Comparison of ENCODE assay signal across 24 cellular contexts in the genomic region with DNA sequence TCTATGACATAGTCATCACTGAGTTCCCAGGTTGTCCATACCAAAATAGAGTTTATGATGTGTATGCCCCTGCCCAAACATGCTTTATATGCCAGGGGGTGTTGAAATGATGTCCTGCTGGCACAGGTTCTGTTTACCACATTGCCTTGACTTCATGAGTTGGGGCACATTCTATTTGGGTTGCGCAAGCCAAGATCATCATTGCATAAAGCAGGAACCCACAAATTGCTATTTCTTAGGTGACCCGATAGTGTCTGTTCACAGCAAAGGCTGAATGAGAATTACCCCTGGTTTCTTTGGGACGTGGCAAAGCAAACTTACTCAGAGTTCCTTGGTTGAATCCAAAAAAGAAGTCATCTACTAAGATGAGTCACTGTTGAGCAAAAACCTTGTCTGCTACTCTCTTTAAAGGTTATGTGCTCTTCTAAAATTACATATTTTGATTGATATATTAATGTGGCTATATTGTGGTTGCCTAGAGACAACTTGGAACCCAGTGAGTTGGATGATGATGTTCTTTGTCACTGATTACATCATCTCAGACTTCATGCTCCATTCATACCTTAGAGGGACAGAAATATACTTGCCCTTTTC.
DNase-seq lines count a peak whose midpoint lies in the region; ATAC-seq, FAIRE-seq and TF ChIP-seq lines count a peak whose summit lies in the region.
"Had no signal": no experiment of that assay in that cellular context is flagged by ENCODE, and none has a peak within 500 bp of the region (broad histone marks: within the 10 kb centered on the region; RNA-seq: fewer than 3 reads in every experiment).

No MANE protein-coding gene starts in this region.

- in situ Hi-C loops in HepG2 (cut with HindIII; ENCODE audit: extremely low pct_ligation_motif_present, low pct_unique_long_range_greater_than_20kb), result no loop called here

- H4K20me1 ChIP-seq in HepG2 (ENCODE audit: insufficient read depth, low read length), result no peaks in the 10 kb centered on the region

- H3K79me2 ChIP-seq in HepG2 (ENCODE audit: insufficient read depth, low read length), result no peaks in the 10 kb centered on the region

- H3K4me3 ChIP-seq in HepG2 (replicated peaks in 1 of 3; ENCODE audit: insufficient read depth in 1 of 3, low read depth in 2 of 3, low read length in 3 of 3) (no peak overlapping the region), right lobe of liver (no peak overlapping the region), A673 (ENCODE audit: low read depth, low read length, poor library complexity, severe bottlenecking) (no peak overlapping the region)
- H3K4me3 ChIP-seq: heart right ventricle, sigmoid colon, transverse colon had no signal

- WGBS in HepG2 (ENCODE audit: low lambda C conversion rate), result 31% methylated on average over 3 of the region's 3 CpGs
- WGBS in right lobe of liver (ENCODE audit: insufficient coverage, low coverage, low lambda C conversion rate, missing lambda C conversion rate), result 64% methylated on average over 3 of the region's 3 CpGs

- no peak overlapping the region for H3K9ac ChIP-seq in HepG2 (ENCODE audit: insufficient read depth, low read depth, low read length)

- TF ChIP-seq CTCF in HepG2 (CRISPR knock-in tag; IDR thresholded peaks at IDR 0.05) (no peak), right lobe of liver (IDR thresholded peaks at IDR 0.05) (no peak), A673 (conservative IDR thresholded peaks at IDR 0.05; ENCODE audit: low read depth, low read length) (no peak)

- H2AFZ ChIP-seq in HepG2 (ENCODE audit: low read length), result no peak overlapping the region

- intact Hi-C loops in HepG2 (cut with micrococcal nuclease; ENCODE audit: unreplicated experiment), result no loop called here
- intact Hi-C loops in right lobe of liver (cut with DNase I), result no loop called here
- intact Hi-C loops in A673 (cut with micrococcal nuclease; ENCODE audit: unreplicated experiment), result no loop called here

- peaks cover 80% of the 10 kb centered on the region for H3K9me3 ChIP-seq in HepG2 (ENCODE audit: low read length)
- H3K9me3 ChIP-seq in right lobe of liver, result no peaks in the 10 kb centered on the region
- peaks cover 6% of the 10 kb centered on the region for H3K9me3 ChIP-seq in A673 (ENCODE audit: low read depth, low read length, poor library complexity, severe bottlenecking)
- H3K9me3 ChIP-seq: neutrophil, sigmoid colon, transverse colon had no signal

- H3K4me1 ChIP-seq in HepG2 (ENCODE audit: insufficient read depth, low read length) (no peaks in the 10 kb centered on the region), right lobe of liver (no peaks in the 10 kb centered on the region), A673 (ENCODE audit: insufficient read depth, low read length, poor library complexity, severe bottlenecking) (no peaks in the 10 kb centered on the region)
- H3K4me1 ChIP-seq: heart right ventricle, sigmoid colon, transverse colon had no signal

- H3K36me3 ChIP-seq in HepG2 (replicated peaks in 1 of 2; ENCODE audit: control insufficient read depth in 1 of 2, insufficient read depth in 2 of 2, low read length in 2 of 2) (no peaks in the 10 kb centered on the region), right lobe of liver (no peaks in the 10 kb centered on the region), A673 (ENCODE audit: insufficient read depth, low read length, poor library complexity, severe bottlenecking) (no peaks in the 10 kb centered on the region)
- H3K36me3 ChIP-seq: heart right ventricle, neutrophil, sigmoid colon, transverse colon had no signal

- ATAC-seq in HepG2 (no peak), right lobe of liver (no peak)
- ATAC-seq: heart right ventricle had no signal

- H3K27me3 ChIP-seq in HepG2 (ENCODE audit: control insufficient read depth in 1 of 2, insufficient read depth in 2 of 2, low read length in 2 of 2) (no peaks in the 10 kb centered on the region), right lobe of liver (no peaks in the 10 kb centered on the region), A673 (replicated peaks; ENCODE audit: insufficient read depth, low read depth, low read length, poor library complexity) (no peaks in the 10 kb centered on the region)
- H3K27me3 ChIP-seq: heart right ventricle, neutrophil, sigmoid colon, transverse colon had no signal

- POLR2A ChIA-PET in HepG2 (lab: Yijun Ruan, JAX) (no interaction called here), A673 (lab: Charles Lee; ENCODE audit: low non-redundant PET) (no interaction called here)

- no TSS peak for BruUV-seq in HepG2 (replicated peaks; lab: Mats Ljungman, UMichigan)
- no TSS peak for BruUV-seq in A673 (replicated peaks; lab: Mats Ljungman, UMichigan)

- FAIRE-seq in HepG2 (lab: Jason Lieb, UNC) (no peak), urothelium cell line (lab: Jason Lieb, UNC) (peak; percentile 82), frontal cortex (lab: Jason Lieb, UNC) (no peak)
- FAIRE-seq: TTC549 had no signal

- H3K4me2 ChIP-seq in HepG2 (ENCODE audit: low read depth, low read length), result no peak overlapping the region

- H3K27ac ChIP-seq in HepG2 (ENCODE audit: extremely low read length, insufficient read depth, low read length) (no peak overlapping the region), right lobe of liver (no peak overlapping the region), A673 (ENCODE audit: low read depth, low read length, poor library complexity, severe bottlenecking) (no peak overlapping the region)
- H3K27ac ChIP-seq: heart right ventricle, neutrophil, sigmoid colon, transverse colon had no signal

- no peak for TF ChIP-seq RAD21 in HepG2 (CRISPR knock-in tag; IDR thresholded peaks at IDR 0.05)

- TF ChIP-seq EP300 in HepG2 (IDR thresholded peaks at IDR 0.05; ENCODE audit: low read depth in 2 of 2, low read length in 2 of 2) (no peak), HepG2 (CRISPR knock-in tag; IDR thresholded peaks at IDR 0.05; ENCODE audit: borderline replicate concordance) (no peak)

- TF ChIP-seq POLR2A in HepG2 (IDR thresholded peaks at IDR 0.05; ENCODE audit: insufficient read depth in 1 of 2, low read depth in 2 of 2, low read length in 2 of 2) (no peak), right lobe of liver (IDR thresholded peaks at IDR 0.05) (no peak), erythroblast (IDR thresholded peaks at IDR 0.05; ENCODE audit: low read length) (no peak)

- CTCF ChIA-PET in HepG2 (lab: Yijun Ruan, JAX; ENCODE audit: low intra/inter-chr PET ratio, low total read pairs), result no interaction called here
- CTCF ChIA-PET in A673 (lab: Charles Lee), result no interaction called here

- DNase-seq in HepG2 (ENCODE audit: low spot score), result no peak
- DNase-seq in right lobe of liver, result no peak
- peak; percentile 26 for DNase-seq in T1000 (lab: John Stamatoyannopoulos, UW)
- peak; percentile 2 for DNase-seq in fibroblast of the conjunctiva (ENCODE audit: low read depth)
- DNase-seq in urothelium cell line (ENCODE audit: low spot score), result peak; percentile 20
- DNase-seq in A673 (ENCODE audit: low spot score), result no peak
- no peak for DNase-seq in erythroblast (lab: John Stamatoyannopoulos, UW)
- no peak for DNase-seq in frontal cortex (ENCODE audit: low spot score in 2 of 2)
- DNase-seq: 8988T; activated CD4-positive, alpha-beta T cell treated with anti-CD3 and anti-CD28 coated beads, Interleukin-2, amount 50 U/mL, for 4 hours; activated naive CD8-positive, alpha-beta T cell treated with anti-CD3 and anti-CD28 coated beads for 36 hours; activated T-cell treated with anti-CD3 and anti-CD28 coated beads, Interleukin-2, amount 50 U/mL, for 24 hours; cerebellar nuclear complex; heart right ventricle; islet precursor cell; KBM-7; mesendoderm; NCI-H146; NCI-H510A; sigmoid colon; stimulated activated CD4-positive, alpha-beta T cell treated with anti-CD3 and anti-CD28 coated beads, Interleukin-4, amount 100 ng/mL, for 24 hours; transverse colon had no signal

TF ChIP-seq in HepG2, 621 proteins besides CTCF, POLR2A, EP300 and RAD21:
- no peak for TF ChIP-seq RXRA (CRISPR knock-in tag; IDR thresholded peaks at IDR 0.05)
- 0 out of 2 replicates have a peak, but pooled peaks have one; percentile 42 for TF ChIP-seq ATF7 (IDR thresholded peaks at IDR 0.05)
- TF ChIP-seq ATF7 (CRISPR knock-in tag; IDR thresholded peaks at IDR 0.05), result no peak
- TF ChIP-seq CEBPB (IDR thresholded peaks at IDR 0.05; ENCODE audit: borderline replicate concordance, low read depth, low read length), result peak; percentile 81

Comparison
In these comparisons a context has a peak if more than half of its experiments do, and no peak if none do; other contexts are left out.
1. DNase-seq: peak in T1000 (single experiment), fibroblast of the conjunctiva (single experiment) and urothelium cell line (single experiment); none in HepG2 (single experiment), right lobe of liver (0 of 3), A673 (single experiment), erythroblast (0 of 2) and frontal cortex (0 of 2).